25 cellular contexts compared by ENCODE assay signal in genomic region chr2:49288902-49289680, GRCh38.
DNase-seq lines count a peak whose midpoint lies in the region; TF ChIP-seq lines count a peak whose summit lies in the region.
"Had no signal": no experiment of that assay in that cellular context is flagged by ENCODE, and none has a peak within 500 bp of the region (broad histone marks: within the 10 kb centered on the region; RNA-seq: fewer than 3 reads in every experiment).

No MANE protein-coding gene starts in this region.

- H3K4me3 ChIP-seq in left ventricle myocardium inferior (no peak overlapping the region), right atrium auricular region (no peak overlapping the region), colonic mucosa (no peak overlapping the region), spleen (no peak overlapping the region)
- H3K4me3 ChIP-seq: coronary artery, esophagus muscularis mucosa, thoracic aorta, uterus had no signal

- TF ChIP-seq CTCF in left ventricle myocardium inferior (IDR thresholded peaks at IDR 0.05; ENCODE audit: borderline replicate concordance) (no peak), right atrium auricular region (IDR thresholded peaks at IDR 0.05) (no peak), colonic mucosa (IDR thresholded peaks at IDR 0.05) (no peak), spleen (IDR thresholded peaks at IDR 0.05 in 8 of 11, conservative IDR thresholded peaks at IDR 0.05 in 3 of 11) (no peak)

- TF ChIP-seq POLR2A in spleen (IDR thresholded peaks at IDR 0.05): no peak

- peaks cover 21% of the 10 kb centered on the region for H3K4me1 ChIP-seq in left ventricle myocardium inferior
- H3K4me1 ChIP-seq in right atrium auricular region: peaks cover 0 to 14% of the 10 kb centered on the region in 2 donors
- H3K4me1 ChIP-seq in colonic mucosa: no peaks in the 10 kb centered on the region
- no peaks in the 10 kb centered on the region for H3K4me1 ChIP-seq in spleen
- H3K4me1 ChIP-seq: uterus had no signal

- H3K27me3 ChIP-seq in left ventricle myocardium inferior (ENCODE audit: low read depth) (no peaks in the 10 kb centered on the region), right atrium auricular region (no peaks in the 10 kb centered on the region), colonic mucosa (no peaks in the 10 kb centered on the region), spleen (replicated peaks in 1 of 7) (no peaks in the 10 kb centered on the region)
- H3K27me3 ChIP-seq: esophagus muscularis mucosa, uterus had no signal

- peak overlapping the region; percentile 73 for H3K27ac ChIP-seq in left ventricle myocardium inferior (replicated peaks)
- H3K27ac ChIP-seq in right atrium auricular region: peak overlapping the region in 1 of 2 donors; percentile 76
- no peak overlapping the region for H3K27ac ChIP-seq in colonic mucosa
- no peak overlapping the region for H3K27ac ChIP-seq in spleen
- H3K27ac ChIP-seq: coronary artery, esophagus muscularis mucosa, HL-60, thoracic aorta, uterus, VCaP had no signal

- H3K9me3 ChIP-seq in left ventricle myocardium inferior (replicated peaks): no peaks in the 10 kb centered on the region
- H3K9me3 ChIP-seq in right atrium auricular region: no peaks in the 10 kb centered on the region
- H3K9me3 ChIP-seq in colonic mucosa: no peaks in the 10 kb centered on the region
- no peaks in the 10 kb centered on the region for H3K9me3 ChIP-seq in spleen
- H3K9me3 ChIP-seq: esophagus muscularis mucosa, thoracic aorta, uterus had no signal

- WGBS in spleen, 5 donors: 33 to 60% (median 39%) methylated on average over 2 of the region's 2 CpGs

- no peak overlapping the region for H3K9ac ChIP-seq in colonic mucosa (ENCODE audit: low read depth in 2 of 2, low read length in 2 of 2)

- H3K36me3 ChIP-seq in left ventricle myocardium inferior (no peaks in the 10 kb centered on the region), right atrium auricular region (no peaks in the 10 kb centered on the region), colonic mucosa (no peaks in the 10 kb centered on the region), spleen (no peaks in the 10 kb centered on the region)
- H3K36me3 ChIP-seq: esophagus muscularis mucosa, thoracic aorta, uterus had no signal

- DNase-seq in left ventricle myocardium inferior (no peak), right atrium auricular region (ENCODE audit: low spot score) (no peak), astrocyte of the hippocampus (ENCODE audit: low read depth, low spot score) (peak; percentile 6), inferior parietal cortex (ENCODE audit: extremely low spot score) (peak; percentile 52), superior temporal gyrus (ENCODE audit: extremely low spot score) (peak; percentile 75), colonic mucosa (no peak), NOMO-1 treated with dmso at 0.1 percent for 144 hours (lab: John Stamatoyannopoulos, UW; ENCODE audit: unreplicated experiment) (no peak), spleen (no peak)
- DNase-seq: activated CD4-positive, alpha-beta T cell treated with anti-CD3 and anti-CD28 coated beads for 48 hours; activated naive CD4-positive, alpha-beta T cell treated with anti-CD3 and anti-CD28 coated beads for 36 hours; activated T-cell treated with anti-CD3 and anti-CD28 coated beads, Interleukin-2, amount 50 U/mL, for 72 hours; endodermal cell; GDM1; H7; NCI-H1092; NCI-H1930; NCI-H2227 treated with DMSO at 0.1 percent for 48 hours; NCI-H748 treated with DMSO at 0.1 percent for 48 hours; stimulated activated CD4-positive, alpha-beta T cell treated with anti-CD3 and anti-CD28 coated beads, Interleukin-2, amount 100 ng/mL, for 48 hours; uterus had no signal

- intact Hi-C loops in left ventricle myocardium inferior (cut with micrococcal nuclease) (no loop called here), colonic mucosa (cut with DNase I) (no loop called here), spleen (cut with DNase I; ENCODE audit: low total_unique reads) (no loop called here)

Comparison
In these comparisons a context has a peak if more than half of its experiments do, and no peak if none do; other contexts are left out.
1. DNase-seq: peak in astrocyte of the hippocampus (single experiment), inferior parietal cortex (single experiment) and superior temporal gyrus (single experiment); none in left ventricle myocardium inferior (single experiment), right atrium auricular region (single experiment), colonic mucosa (single experiment), NOMO-1 treated with dmso at 0.1 percent for 144 hours (single experiment) and spleen (single experiment).